In the genomic region with DNA sequence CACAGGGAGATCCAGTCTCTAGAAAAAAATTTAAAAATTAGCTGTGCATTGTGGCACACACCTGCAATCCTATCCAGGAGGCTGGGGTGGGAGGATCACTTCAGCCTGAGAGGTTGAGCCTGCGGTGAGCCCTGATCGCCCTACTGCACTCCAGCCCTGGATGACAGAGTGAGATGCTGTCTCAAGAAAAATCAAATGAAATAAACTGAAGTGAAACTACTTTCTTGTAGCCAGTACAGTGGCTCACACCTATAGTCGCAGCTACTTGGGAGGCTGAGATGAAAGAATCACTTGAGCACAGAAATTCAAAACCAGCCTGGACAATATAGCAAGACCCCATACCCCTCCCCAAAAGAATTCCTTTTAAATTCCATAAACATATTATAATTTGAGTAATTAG, we compare ENCODE assay signal across 22 cellular contexts.
"Had no signal": no experiment of that assay in that cellular context is flagged by ENCODE, and none has a peak within 500 bp of the region (broad histone marks: within the 10 kb centered on the region; RNA-seq: fewer than 3 reads in every experiment).

No MANE protein-coding gene starts in this region.

- H3K27ac Mint-ChIP-seq: activated CD4-positive, alpha-beta T cell treated with anti-CD3 and anti-CD28 coated beads, Interleukin-2, amount 10 ng/mL, durations not matched to agents 7 days and 5 days; activated CD8-positive, alpha-beta T cell treated with anti-CD3 and anti-CD28 coated beads, Interleukin-2, amount 10 ng/mL, durations not matched to agents 7 days and 5 days; activated naive CD4-positive, alpha-beta T cell treated with anti-CD3 and anti-CD28 coated beads, Interleukin-2, amount 50 U/mL, for 24 hours; nephron progenitor cell had no signal

- H3K36me3 ChIP-seq: thoracic aorta had no signal

- H3K9me3 Mint-ChIP-seq: activated CD4-positive, alpha-beta T cell treated with anti-CD3 and anti-CD28 coated beads, Interleukin-2, amount 10 ng/mL, durations not matched to agents 7 days and 5 days; activated naive CD4-positive, alpha-beta T cell treated with anti-CD3 and anti-CD28 coated beads, Interleukin-2, amount 50 U/mL, for 24 hours had no signal

- H3K9me3 ChIP-seq: body of pancreas, heart right ventricle, thoracic aorta, upper lobe of left lung had no signal

- H3K4me1 Mint-ChIP-seq: nephron progenitor cell had no signal

- H3K4me3 ChIP-seq: body of pancreas, cardiac muscle cell, heart right ventricle, thoracic aorta, upper lobe of left lung had no signal

- H3K27me3 Mint-ChIP-seq: activated CD4-positive, alpha-beta T cell treated with anti-CD3 and anti-CD28 coated beads, Interleukin-2, amount 10 ng/mL, durations not matched to agents 7 days and 5 days; activated naive CD4-positive, alpha-beta T cell treated with anti-CD3 and anti-CD28 coated beads, Interleukin-2, amount 50 U/mL, for 24 hours had no signal

- H3K27me3 ChIP-seq: body of pancreas, cardiac muscle cell, heart right ventricle, upper lobe of left lung had no signal

- H3K27ac ChIP-seq: body of pancreas, cardiac muscle cell, heart right ventricle, parathyroid adenoma, thoracic aorta, upper lobe of left lung had no signal

- H3K4me3 Mint-ChIP-seq: activated CD4-positive, alpha-beta T cell treated with anti-CD3 and anti-CD28 coated beads, Interleukin-2, amount 10 ng/mL, durations not matched to agents 7 days and 5 days; activated CD8-positive, alpha-beta T cell treated with anti-CD3 and anti-CD28 coated beads, Interleukin-2, amount 10 ng/mL, durations not matched to agents 7 days and 5 days; activated naive CD4-positive, alpha-beta T cell treated with anti-CD3 and anti-CD28 coated beads, Interleukin-2, amount 50 U/mL, for 24 hours; nephron progenitor cell had no signal

- ATAC-seq: activated CD4-positive, CD25-positive, alpha-beta regulatory T cell treated with anti-CD3 and anti-CD28 coated beads, Interleukin-2, amount 50 U/mL, for 24 hours; activated CD8-positive, alpha-beta T cell treated with anti-CD3 and anti-CD28 coated beads, Interleukin-2, amount 10 ng/mL, durations not matched to agents 7 days and 5 days; body of pancreas; heart right ventricle; left colon; right cardiac atrium had no signal

- H3K4me1 ChIP-seq: body of pancreas, parathyroid adenoma had no signal

- DNase-seq: activated CD4-positive, alpha-beta T cell treated with anti-CD3 and anti-CD28 coated beads, Interleukin-2, amount 10 ng/mL, durations not matched to agents 7 days and 5 days; activated CD8-positive, alpha-beta T cell treated with anti-CD3 and anti-CD28 coated beads, Interleukin-2, amount 10 ng/mL, durations not matched to agents 7 days and 5 days; activated gamma-delta T cell treated with Interleukin-2 at 50 U/mL for 16 hours; anterior cingulate cortex; body of pancreas; cortex of kidney; heart right ventricle; islet precursor cell; left colon; mesenchymal stem cell; nephron progenitor cell; right cardiac atrium; stimulated activated CD4-positive, alpha-beta T cell treated with anti-CD3 and anti-CD28 coated beads, Interleukin-15, amount 100 ng/mL, for 24 hours; stimulated activated CD4-positive, alpha-beta T cell treated with anti-CD3 and anti-CD28 coated beads, Interleukin-2, amount 100 ng/mL, for 48 hours; stimulated activated CD8-positive, alpha-beta memory T cell treated with anti-CD3 and anti-CD28 coated beads, Interleukin-4, amount 100 ng/mL, for 48 hours; stimulated activated naive CD4-positive, alpha-beta T cell treated with Interleukin-2 at 50 U/mL for 16 hours; upper lobe of left lung had no signal

- H3K9ac ChIP-seq: parathyroid adenoma had no signal
